Comparison of ENCODE assay signal across 21 cellular contexts in the genomic region with DNA sequence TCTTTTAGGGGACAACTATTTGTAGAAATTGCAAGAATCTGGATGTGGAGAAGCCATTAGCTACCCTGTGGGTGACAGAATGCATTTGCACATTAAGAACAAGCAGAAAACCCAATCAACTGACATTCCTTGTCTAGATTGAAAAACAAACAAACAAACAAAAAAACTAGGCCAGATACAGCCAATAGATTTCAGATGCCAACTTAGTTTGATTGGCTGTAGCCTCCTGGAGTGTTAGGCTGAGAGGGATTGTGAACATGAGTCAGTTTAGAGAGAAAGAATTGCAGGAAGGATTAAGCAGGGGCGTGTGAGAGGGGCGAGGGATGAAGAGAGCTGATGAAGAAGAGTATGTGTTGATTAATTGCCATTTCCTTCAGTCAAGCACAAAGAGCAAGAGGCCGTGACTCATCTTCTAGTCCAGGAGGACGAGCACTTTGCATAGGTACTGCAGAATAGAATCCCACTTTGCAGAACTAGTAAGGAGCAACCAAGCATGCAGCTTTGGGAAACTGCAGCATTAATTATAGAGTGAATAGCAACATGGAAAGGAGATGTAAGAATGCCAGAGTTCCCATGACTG.
A peak's percentile ranks its signal among the peaks of the same experiment; 100 is the strongest.
DNase-seq lines count a peak whose midpoint lies in the region; ATAC-seq and TF ChIP-seq lines count a peak whose summit lies in the region.
"Had no signal": no experiment of that assay in that cellular context is flagged by ENCODE, and none has a peak within 500 bp of the region (broad histone marks: within the 10 kb centered on the region; RNA-seq: fewer than 3 reads in every experiment).

No MANE protein-coding gene starts in this region.

- POLR2A ChIA-PET in HEK293T (lab: Yijun Ruan, JAX), result no interaction called here

- 29 to 31% methylated on average over 2 to 4 of the region's 4 CpGs for WGBS in endodermal cell (ENCODE audit: insufficient coverage in 1 of 2, insufficient read length in 1 of 2), 2 experiments
- 73 to 85% methylated on average over 4 of the region's 4 CpGs for WGBS in testis, 2 donors
- 62% methylated on average over 4 of the region's 4 CpGs for WGBS in prostate gland

- no peaks in the 10 kb centered on the region for H3K79me2 ChIP-seq in ACC112 (ENCODE audit: control insufficient read depth, insufficient read depth, low read length, unreplicated experiment)

- H3K4me3 Mint-ChIP-seq in endodermal cell, result no peak overlapping the region
- H3K4me3 Mint-ChIP-seq: CD14-positive monocyte had no signal

- intact Hi-C loops in testis (cut with DNase I; ENCODE audit: low total_unique reads) (no loop called here), prostate gland (cut with DNase I) (no loop called here)

- DNase-seq in HT1080 (ENCODE audit: low read depth), result peak; percentile 17
- DNase-seq in endodermal cell, result peak; percentile 82
- peak; percentile 9 to 51 for DNase-seq in lung microvascular endothelial cell (ENCODE audit: low read depth in 2 of 2)
- no peak for DNase-seq in HEK293T (ENCODE audit: extremely low spot score)
- no peak for DNase-seq in testis
- DNase-seq in prostate gland (ENCODE audit: low spot score), result no peak
- DNase-seq: DMS153, EL, NCI-H1048, NCI-H1436 treated with DMSO at 0.1 percent for 48 hours, NCI-H2029 treated with DMSO at 0.1 percent for 48 hours, NCI-H510A treated with DMSO at 0.1 percent for 48 hours had no signal

- H3K27ac ChIP-seq in ACC112 (ENCODE audit: low read depth, low read length), result no peak overlapping the region
- H3K27ac ChIP-seq in endodermal cell (ENCODE audit: low read depth, low read length), result no peak overlapping the region
- H3K27ac ChIP-seq in testis, result no peak overlapping the region
- H3K27ac ChIP-seq in prostate gland, result no peak overlapping the region
- H3K27ac ChIP-seq: A549, HL-60, SK-N-MC had no signal

- H3K36me3 ChIP-seq in ACC112 (ENCODE audit: insufficient read depth, low read length) (no peaks in the 10 kb centered on the region), endodermal cell (ENCODE audit: control insufficient read depth, insufficient read depth, low read length) (no peaks in the 10 kb centered on the region), testis (ENCODE audit: low read depth, missing control alignments) (no peaks in the 10 kb centered on the region), prostate gland (no peaks in the 10 kb centered on the region)

- H3K27me3 Mint-ChIP-seq in endodermal cell (ENCODE audit: insufficient read depth), result no peaks in the 10 kb centered on the region

- TF ChIP-seq CTCF in endodermal cell (conservative IDR thresholded peaks at IDR 0.05), result no peak
- no peak for TF ChIP-seq CTCF in testis (IDR thresholded peaks at IDR 0.05)
- no peak for TF ChIP-seq CTCF in prostate gland (IDR thresholded peaks at IDR 0.05)

- TF ChIP-seq POLR2A in testis (IDR thresholded peaks at IDR 0.05) (no peak), prostate gland (IDR thresholded peaks at IDR 0.05) (no peak)

- H3K9me3 Mint-ChIP-seq in endodermal cell, result no peaks in the 10 kb centered on the region

- peak overlapping the region; percentile 20 for H2AFZ ChIP-seq in ACC112 (ENCODE audit: low read length, unreplicated experiment)

- peaks cover 34% of the 10 kb centered on the region for H3K4me1 ChIP-seq in ACC112 (ENCODE audit: control insufficient read depth, insufficient read depth, low read length, unreplicated experiment)
- H3K4me1 ChIP-seq in endodermal cell (ENCODE audit: control insufficient read depth, insufficient read depth, low read length), result peaks cover 15% of the 10 kb centered on the region
- H3K4me1 ChIP-seq in testis, result no peaks in the 10 kb centered on the region
- H3K4me1 ChIP-seq in prostate gland (replicated peaks), result no peaks in the 10 kb centered on the region

- CTCF ChIA-PET in HEK293T (lab: Yijun Ruan, JAX), result no interaction called here

- H3K27ac Mint-ChIP-seq in endodermal cell, result peak overlapping the region; percentile 16

- ATAC-seq in HG03039 (IDR thresholded peaks at IDR 0.05; ENCODE audit: unreplicated experiment), result no peak
- ATAC-seq: A549, K562, Panc1, Right ventricle myocardium inferior had no signal

- H3K9ac ChIP-seq in endodermal cell (ENCODE audit: extremely low read depth, low read length, poor library complexity, severe bottlenecking), result no peak overlapping the region

- peaks cover 4% of the 10 kb centered on the region for H3K9me3 ChIP-seq in endodermal cell (ENCODE audit: control insufficient read depth, low read length)
- H3K9me3 ChIP-seq in testis, result no peaks in the 10 kb centered on the region
- H3K9me3 ChIP-seq in prostate gland, result no peaks in the 10 kb centered on the region
- H3K9me3 ChIP-seq: A549 had no signal

- H3K4me3 ChIP-seq in ACC112 (ENCODE audit: low read depth, low read length) (no peak overlapping the region), endodermal cell (ENCODE audit: low read length) (peak overlapping the region; percentile 57), testis (no peak overlapping the region), prostate gland (no peak overlapping the region)
- H3K4me3 ChIP-seq: A549, K562, SK-N-MC had no signal

- H3K27me3 ChIP-seq in ACC112 (ENCODE audit: insufficient read depth, low read length) (no peaks in the 10 kb centered on the region), endodermal cell (ENCODE audit: control insufficient read depth, insufficient read depth, low read length, poor library complexity, severe bottlenecking) (no peaks in the 10 kb centered on the region), testis (no peaks in the 10 kb centered on the region), prostate gland (replicated peaks; ENCODE audit: insufficient read depth) (no peaks in the 10 kb centered on the region)

- no peaks in the 10 kb centered on the region for H3K36me3 Mint-ChIP-seq in endodermal cell (ENCODE audit: low read depth)
- H3K36me3 Mint-ChIP-seq: CD14-positive monocyte had no signal

- peaks cover 59% of the 10 kb centered on the region for H3K4me1 Mint-ChIP-seq in endodermal cell

TF ChIP-seq in HEK293T, 16 proteins besides CTCF, POLR2A, EP300 and RAD21:
- TF ChIP-seq FOXK2 (IDR thresholded peaks at IDR 0.05) (no peak), SUZ12 (IDR thresholded peaks at IDR 0.05) (no peak), L3MBTL2 (conservative IDR thresholded peaks at IDR 0.05) (no peak), BHLHE40 (IDR thresholded peaks at IDR 0.05; ENCODE audit: borderline replicate concordance) (no peak), TARDBP (IDR thresholded peaks at IDR 0.05) (no peak), ZNF384 (IDR thresholded peaks at IDR 0.05) (no peak), HDGF (IDR thresholded peaks at IDR 0.05; ENCODE audit: borderline replicate concordance) (no peak)

Comparison
In these comparisons a context has a peak if more than half of its experiments do, and no peak if none do; other contexts are left out.
1. DNase-seq: peak in HT1080 (single experiment), endodermal cell (single experiment) and lung microvascular endothelial cell (2 of 2); none in HEK293T (single experiment), testis (single experiment) and prostate gland (single experiment).